Comparison of ENCODE assay signal across 39 cellular contexts in the genomic region with DNA sequence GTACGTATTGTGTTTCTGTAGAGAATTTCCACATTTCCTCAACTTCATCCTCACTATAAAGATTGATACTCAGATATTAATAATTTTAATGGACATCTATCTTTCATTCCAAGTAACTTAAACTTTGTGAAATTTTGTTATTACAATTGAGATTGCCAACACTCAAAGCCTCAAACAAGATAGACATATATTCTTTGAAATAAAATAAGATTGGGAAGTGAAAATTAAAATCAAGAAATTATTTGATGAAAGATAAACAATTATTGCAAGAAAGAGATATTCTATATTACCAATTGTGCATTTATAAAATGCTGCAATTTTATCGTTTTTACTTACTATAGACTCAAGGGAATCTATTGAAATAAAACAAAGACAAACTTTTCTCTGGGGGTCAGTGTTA. TPM values are rescaled to one million over a fixed set of nuclear protein-coding genes. Genes with fewer than 3 reads are reported as not detected.
"Had no signal": no experiment of that assay in that cellular context is flagged by ENCODE, and none has a peak within 500 bp of the region (broad histone marks: within the 10 kb centered on the region; RNA-seq: fewer than 3 reads in every experiment).

A gene (minus strand): TSS at position 101 of the 400 bp plus-strand sequence. CDS start 1,337 bp downstream, outside the sequence.

- H3K9ac ChIP-seq: KMS-11 had no signal

- H3K36me3 ChIP-seq: MG63 had no signal

- H3K4me3 ChIP-seq: MG63 had no signal

- H3K9me3 ChIP-seq: MG63 had no signal

- H3K27ac ChIP-seq: KMS-11 had no signal

- DNase-seq: Karpas-422, Kasumi-1, MG63, MM.1S, MV-4-11, NCI-H1048, NCI-H1092, NCI-H1092 treated with DMSO at 0.1 percent for 48 hours, NCI-H1105, NCI-H1105 treated with DMSO at 0.1 percent for 48 hours, NCI-H1417, NCI-H1417 treated with DMSO at 0.1 percent for 48 hours, NCI-H1436, NCI-H1436 treated with DMSO at 0.1 percent for 48 hours, NCI-H146, NCI-H1694, NCI-H1694 treated with DMSO at 0.1 percent for 48 hours, NCI-H187, NCI-H187 treated with DMSO at 0.1 percent for 48 hours, NCI-H1930, NCI-H2029, NCI-H2029 treated with DMSO at 0.1 percent for 48 hours, NCI-H2081, NCI-H2081 treated with DMSO at 0.1 percent for 48 hours, NCI-H2107, NCI-H2171, NCI-H2171 treated with DMSO at 0.1 percent for 48 hours, NCI-H2227 treated with DMSO at 0.1 percent for 48 hours, NCI-H226, NCI-H345, NCI-H446, NCI-H446 treated with DMSO at 0.1 percent for 48 hours, NCI-H510A, NCI-H510A treated with DMSO at 0.1 percent for 48 hours had no signal

RNA-seq across cellular contexts. Expression of the gene that starts here (rescaled TPM):
- total RNA-seq: LHCN-M2, M059J, MCF 10A, NCI-H460 had no signal
